23 cellular contexts compared by ENCODE assay signal in genomic region chr9:135106551-135107270, GRCh38. TPM values are rescaled to one million over a fixed set of nuclear protein-coding genes. Genes with fewer than 3 reads are reported as not detected.
DNase-seq lines count a peak whose midpoint lies in the region; ATAC-seq, FAIRE-seq and TF ChIP-seq lines count a peak whose summit lies in the region.
"Had no signal": no experiment of that assay in that cellular context is flagged by ENCODE, and none has a peak within 500 bp of the region (broad histone marks: within the 10 kb centered on the region; RNA-seq: fewer than 3 reads in every experiment).

No MANE protein-coding gene starts in this region.

- 0 out of 2 replicates have a peak overlapping the region, but pooled peaks have one; percentile 16 for H4K8ac ChIP-seq in H1 (ENCODE audit: extremely low read depth, insufficient read depth, low read length)

- no peak overlapping the region for H2BK5ac ChIP-seq in H1 (ENCODE audit: low read depth, low read length)

- no peak overlapping the region for H3K14ac ChIP-seq in H1 (ENCODE audit: insufficient read length)

- H2BK12ac ChIP-seq in H1 (ENCODE audit: low read depth, low read length): no peak overlapping the region

- no peak overlapping the region for H2BK20ac ChIP-seq in H1 (ENCODE audit: low read length)

- H3K4ac ChIP-seq in H1 (replicated peaks; ENCODE audit: insufficient read length, low read depth, low read length): no peak overlapping the region

- H3K9me3 Mint-ChIP-seq in WTC11: no peaks in the 10 kb centered on the region
- H3K9me3 Mint-ChIP-seq: CD4-positive, CD25-positive, alpha-beta regulatory T cell; CD8-positive, alpha-beta T cell; GM23338 had no signal

- no peaks in the 10 kb centered on the region for H3K36me3 Mint-ChIP-seq in WTC11
- H3K36me3 Mint-ChIP-seq: CD4-positive, CD25-positive, alpha-beta regulatory T cell; CD8-positive, alpha-beta T cell had no signal

- H4K20me1 ChIP-seq in H1 (replicated peaks in 1 of 2; ENCODE audit: control insufficient read depth in 1 of 2, insufficient read depth in 2 of 2, low read length in 2 of 2): no peaks in the 10 kb centered on the region

- H2AK5ac ChIP-seq in H1 (ENCODE audit: low read depth, low read length): no peak overlapping the region

- no peak for FAIRE-seq in H1 (lab: Jason Lieb, UNC)
- FAIRE-seq: A549, G401.6, GM12892, GM19239, H54 had no signal

- TF ChIP-seq POLR2A in H1 (IDR thresholded peaks at IDR 0.05; ENCODE audit: control extremely low read depth in 1 of 2, low read depth in 2 of 2, low read length in 2 of 2) (no peak), lower leg skin (IDR thresholded peaks at IDR 0.05) (no peak)

- H3K9me3 ChIP-seq in right cardiac atrium (ENCODE audit: control insufficient read depth, low read length) (no peaks in the 10 kb centered on the region), H1 (ENCODE audit: insufficient read depth in 2 of 2, low read depth in 1 of 2, low read length in 1 of 2) (no peaks in the 10 kb centered on the region)
- H3K9me3 ChIP-seq: A549, BLaER1, Caco-2 had no signal

- H3K27ac ChIP-seq in right cardiac atrium (ENCODE audit: low read length) (no peak overlapping the region), H1 (ENCODE audit: low read depth, low read length) (no peak overlapping the region), coronary artery (no peak overlapping the region)
- H3K27ac ChIP-seq: A549, BLaER1, C4-2B had no signal

- H3K9ac ChIP-seq in H1 (replicated peaks in 1 of 4; ENCODE audit: extremely low read depth in 1 of 4, low read depth in 3 of 4, low read length in 3 of 4): no peak overlapping the region
- H3K9ac ChIP-seq: BLaER1 had no signal

- H2BK15ac ChIP-seq in H1 (ENCODE audit: low read length): no peak overlapping the region

- no peak for TF ChIP-seq RAD21 in H1 (IDR thresholded peaks at IDR 0.05 in 1 of 2, conservative IDR thresholded peaks at IDR 0.05 in 1 of 2; ENCODE audit: low read depth in 2 of 2, low read length in 2 of 2)

- no peak overlapping the region for H3K4me3 Mint-ChIP-seq in WTC11
- H3K4me3 Mint-ChIP-seq: CD4-positive, CD25-positive, alpha-beta regulatory T cell; CD8-positive, alpha-beta T cell; GM23338 had no signal

- intact Hi-C loops in Right ventricle myocardium inferior (cut with DNase I) (no loop called here), right cardiac atrium (cut with DNase I) (no loop called here), lower leg skin (cut with DNase I; ENCODE audit: low total_unique reads) (no loop called here)

- POLR2A ChIA-PET in WTC11 (lab: Charles Lee): no interaction called here
- POLR2A ChIA-PET in H1 (lab: Charles Lee; ENCODE audit: partially characterized antibody): no interaction called here

- no peaks in the 10 kb centered on the region for H3K79me2 ChIP-seq in H1 (ENCODE audit: control insufficient read depth in 1 of 2, insufficient read depth in 2 of 2, low read length in 2 of 2)

- H4K5ac ChIP-seq in H1 (ENCODE audit: insufficient read length, low read depth, low read length): no peak overlapping the region

- H3K23me2 ChIP-seq in H1 (ENCODE audit: low read depth, low read length): no peaks in the 10 kb centered on the region

- H4K91ac ChIP-seq in H1 (replicated peaks; ENCODE audit: insufficient read length, low read length): no peak overlapping the region

- H3K4me3 ChIP-seq in right cardiac atrium (ENCODE audit: low read length): no peak overlapping the region
- H3K4me3 ChIP-seq in H1 (ENCODE audit: extremely low read depth in 1 of 4, insufficient read depth in 2 of 4, low read depth in 3 of 4, low read length in 4 of 4): no peak overlapping the region
- no peak overlapping the region for H3K4me3 ChIP-seq in coronary artery
- H3K4me3 ChIP-seq in lower leg skin (ENCODE audit: low read depth, poor library complexity, severe bottlenecking): no peak overlapping the region
- H3K4me3 ChIP-seq: A549, BLaER1, GM23338 had no signal

- 82% methylated on average over 29 of the region's 29 CpGs for WGBS in right cardiac atrium
- 90% methylated on average over 14 of the region's 29 CpGs; no CpG with 5 or more reads in 1 of the 2 experiments for WGBS in H1 (ENCODE audit: extremely low coverage in 1 of 2, insufficient coverage in 1 of 2, insufficient read length in 1 of 2, insufficient replicate concordance in 2 of 2, low coverage in 1 of 2, low lambda C conversion rate in 2 of 2, missing lambda C conversion rate in 1 of 2), 2 experiments
- 86% methylated on average over 21 to 26 of the region's 29 CpGs for WGBS in lower leg skin, 2 donors

- TF ChIP-seq CTCF in WTC11 (IDR thresholded peaks at IDR 0.05): no peak
- TF ChIP-seq CTCF in H1 (IDR thresholded peaks at IDR 0.05; ENCODE audit: control extremely low read depth in 1 of 3, insufficient read depth in 1 of 3, low read depth in 1 of 3, low read length in 3 of 3): no peak
- no peak for TF ChIP-seq CTCF in coronary artery (IDR thresholded peaks at IDR 0.05)
- TF ChIP-seq CTCF in lower leg skin (IDR thresholded peaks at IDR 0.05): no peak

- H3K27me3 ChIP-seq in right cardiac atrium (ENCODE audit: control insufficient read depth, insufficient read depth): no peaks in the 10 kb centered on the region
- no peaks in the 10 kb centered on the region for H3K27me3 ChIP-seq in H1 (replicated peaks in 1 of 4; ENCODE audit: control insufficient read depth in 3 of 4, extremely low read depth in 1 of 4, insufficient read depth in 3 of 4, low read length in 3 of 4)

- H3K4me1 ChIP-seq in right cardiac atrium (ENCODE audit: control insufficient read depth, insufficient read depth, low read length) (no peaks in the 10 kb centered on the region), H1 (replicated peaks in 1 of 4; ENCODE audit: control insufficient read depth in 3 of 4, insufficient read depth in 4 of 4, low read length in 3 of 4) (peaks cover 0 to 3% (median 0%) of the 10 kb centered on the region in 4 experiments; a peak in 3 of 7 replicates)
- H3K4me1 ChIP-seq: A549, Caco-2 had no signal

- H3K18ac ChIP-seq in H1 (ENCODE audit: extremely low read depth, low read length): no peak overlapping the region

- ATAC-seq in Right ventricle myocardium inferior (no peak), right cardiac atrium (no peak), WTC11 (no peak)
- ATAC-seq: A549; CD8-positive, alpha-beta T cell had no signal

- peaks cover 22% of the 10 kb centered on the region for H3K4me1 Mint-ChIP-seq in WTC11

- H3K27ac Mint-ChIP-seq in WTC11: 0 out of 2 replicates have a peak overlapping the region, but pooled peaks have one; percentile 11
- H3K27ac Mint-ChIP-seq: CD4-positive, CD25-positive, alpha-beta regulatory T cell; CD8-positive, alpha-beta T cell; GM23338 had no signal

- H3K79me1 ChIP-seq in H1 (ENCODE audit: low read depth, low read length): no peaks in the 10 kb centered on the region

- TF ChIP-seq EP300 in H1 (IDR thresholded peaks at IDR 0.05; ENCODE audit: borderline replicate concordance in 1 of 2, low read depth in 2 of 2, low read length in 2 of 2): no peak

- no peak overlapping the region for H3K4me2 ChIP-seq in H1 (ENCODE audit: insufficient read depth in 1 of 2, low read depth in 2 of 2, low read length in 2 of 2)
- H3K4me2 ChIP-seq: A549, BLaER1, GM23338 had no signal

- CTCF ChIA-PET in WTC11 (lab: Charles Lee) (interaction anchor here (0.9 to 1.7 kb wide), 5 partner anchors 18 to 175 kb away, joined by 3 to 8 read pairs (median 3); partner anchors contain the start of gene OLFM1), H1 (lab: Charles Lee; ENCODE audit: partially characterized antibody) (interaction anchor here (0.6 to 1.4 kb wide), 3 partner anchors 257 to 307 kb away, joined by 3 read pairs; no protein-coding TSS in a partner anchor)

- H2AFZ ChIP-seq in H1 (ENCODE audit: low read length): no peak overlapping the region
- H2AFZ ChIP-seq: GM23338 had no signal

- no peak overlapping the region for H2BK120ac ChIP-seq in H1 (replicated peaks; ENCODE audit: low read depth, low read length)

- H3K23ac ChIP-seq in H1 (ENCODE audit: insufficient read length): no peak overlapping the region

- H3K36me3 ChIP-seq in H1 (ENCODE audit: control insufficient read depth in 2 of 4, insufficient read depth in 4 of 4, low read length in 3 of 4): peaks cover 0 to 3% (median 0%) of the 10 kb centered on the region in 4 experiments; a peak in 3 of 8 replicates
- H3K36me3 ChIP-seq: BLaER1 had no signal

- H3K56ac ChIP-seq in H1 (replicated peaks; ENCODE audit: insufficient read length, low read depth, low read length): no peak overlapping the region

- DNase-seq in Right ventricle myocardium inferior (ENCODE audit: missing footprints) (peak; percentile 37), right cardiac atrium (no peak), WTC11 (ENCODE audit: low spot score) (no peak), H1 (ENCODE audit: low read depth in 1 of 2, low spot score in 2 of 2) (no peak), NCI-H774 (lab: John Stamatoyannopoulos, UW) (no peak), coronary artery (ENCODE audit: low spot score) (no peak), lower leg skin (ENCODE audit: low spot score in 2 of 2) (no peak)
- DNase-seq: 8988T; ACHN; Caco-2; CD4-positive, CD25-positive, alpha-beta regulatory T cell; CD8-positive, alpha-beta T cell; DMS153; DND-41; HCEC 1CT had no signal

- no peaks in the 10 kb centered on the region for H3K27me3 Mint-ChIP-seq in WTC11 (ENCODE audit: low read depth)

TF ChIP-seq in H1, 55 proteins besides CTCF, POLR2A, EP300 and RAD21 (continues in another document):
- no peak for TF ChIP-seq POU5F1 (IDR thresholded peaks at IDR 0.05; ENCODE audit: low read depth, low read length)
- no peak for TF ChIP-seq SP1 (IDR thresholded peaks at IDR 0.05; ENCODE audit: low read depth, low read length)
- TF ChIP-seq TAF1 (IDR thresholded peaks at IDR 0.05; ENCODE audit: low read depth, low read length): no peak

RNA-seq across cellular contexts. Expression of gene OLFM1, which starts 19.2 kb away (rescaled TPM):
- total RNA-seq in Right ventricle myocardium inferior: 17.9 TPM
- total RNA-seq in right cardiac atrium: 10 to 100 TPM in 2 of 4 donors, 1 to 10 TPM in 2; 8.8 to 19.0 (median 9.5) TPM
- 19.1 TPM for polyA plus RNA-seq in right cardiac atrium
- 31.8 to 37.6 TPM (median 31.9 TPM) in 3 replicates for total RNA-seq in WTC11 (2021)
- 47.9 and 53.4 TPM in 2 replicates for total RNA-seq in H1 (2021; fragmentation: NEBNext Ultra II Directional; extraction: Animal tissue kit (Norgen Biotek cat#: 25700))
- polyA plus RNA-seq in H1 (2011; rRNA removed): 49.7 and 53.0 TPM in 2 replicates
- 37.8 TPM for polyA plus RNA-seq in H1 (2011; cell fraction: cytosol; rRNA removed)
- polyA plus RNA-seq in H1 (2011; cell fraction: nucleus; rRNA removed): 42.9 TPM
- polyA plus RNA-seq in H1 (2012, experiment 1 of 2): 67.7 to 74.9 TPM (median 71.8 TPM) in 4 replicates
- 33.0 TPM for polyA plus RNA-seq in H1 (2012, experiment 2 of 2)
- 44.2 TPM for polyA plus RNA-seq in H1 (2013, experiment 1 of 2)
- polyA plus RNA-seq in H1 (2013, experiment 2 of 2): 49.5 TPM
- polyA minus RNA-seq in H1 (2011; rRNA and poly(A)+ RNA removed): 23.8 and 30.3 TPM in 2 replicates
- polyA minus RNA-seq in H1 (2011; cell fraction: cytosol; rRNA and poly(A)+ RNA removed): 18.1 TPM
- 17.3 TPM for polyA minus RNA-seq in H1 (2011; cell fraction: nucleus; rRNA and poly(A)+ RNA removed)
- 10 to 100 TPM in 1 of 4 donors, 1 to 10 TPM in 3; 5.3 to 15.0 (median 8.6) TPM for total RNA-seq in lower leg skin
- total RNA-seq: Caco-2; CD4-positive, CD25-positive, alpha-beta regulatory T cell; CD8-positive, alpha-beta T cell had no signal
- polyA plus RNA-seq: CD4-positive, CD25-positive, alpha-beta regulatory T cell had no signal
